Comparison of ENCODE assay signal across 15 cellular contexts in genomic region chr20:25541676-25542075, GRCh38. TPM values are rescaled to one million over a fixed set of nuclear protein-coding genes. Genes with fewer than 3 reads are reported as not detected.
DNase-seq lines count a peak whose midpoint lies in the region; ATAC-seq and TF ChIP-seq lines count a peak whose summit lies in the region.
"Had no signal": no experiment of that assay in that cellular context is flagged by ENCODE, and none has a peak within 500 bp of the region (broad histone marks: within the 10 kb centered on the region; RNA-seq: fewer than 3 reads in every experiment).

No MANE protein-coding gene starts in this region.

- peaks cover 33% of the 10 kb centered on the region for H3K4me1 ChIP-seq in OCI-LY3 (ENCODE audit: low read length)

- peak; percentile 19 for ATAC-seq in stimulated activated naive CD8-positive, alpha-beta T cell treated with anti-CD3 and anti-CD28 coated beads, Interleukin-15, Interleukin-2, amounts not matched to agents 100 U/mL and 50 U/mL, for 24 hours
- ATAC-seq in stimulated activated naive CD8-positive, alpha-beta T cell treated with anti-CD3 and anti-CD28 coated beads, Interleukin-15, amount 100 ng/mL, for 72 hours = no peak
- no peak for ATAC-seq in GM21717 (IDR thresholded peaks at IDR 0.05; ENCODE audit: unreplicated experiment)
- no peak for ATAC-seq in GM18858 (IDR thresholded peaks at IDR 0.05; ENCODE audit: unreplicated experiment)

- H4K20me1 ChIP-seq in OCI-LY3 (ENCODE audit: insufficient read depth, low read length) = no peaks in the 10 kb centered on the region

- peaks cover 8% of the 10 kb centered on the region for H3K4me1 Mint-ChIP-seq in stimulated activated naive CD8-positive, alpha-beta T cell treated with anti-CD3 and anti-CD28 coated beads, Interleukin-15, amount 100 ng/mL, for 72 hours

- no peaks in the 10 kb centered on the region for H3K27me3 Mint-ChIP-seq in stimulated activated naive CD8-positive, alpha-beta T cell treated with anti-CD3 and anti-CD28 coated beads, Interleukin-15, amount 100 ng/mL, for 72 hours
- H3K27me3 Mint-ChIP-seq: activated CD4-positive, alpha-beta memory T cell treated with anti-CD3 and anti-CD28 coated beads for 36 hours had no signal

- no peak overlapping the region for H2AFZ ChIP-seq in OCI-LY3 (ENCODE audit: low read depth, low read length)

- no peak overlapping the region for H3K4me3 ChIP-seq in OCI-LY3 (ENCODE audit: low read length)
- no peak overlapping the region for H3K4me3 ChIP-seq in fibroblast of pulmonary artery (replicated peaks; ENCODE audit: low read depth, low read length)
- H3K4me3 ChIP-seq: tibial artery had no signal

- no peak overlapping the region for H3K27ac ChIP-seq in OCI-LY3 (ENCODE audit: low read length)
- H3K27ac ChIP-seq: tibial artery had no signal

- TF ChIP-seq CTCF in OCI-LY3 (IDR thresholded peaks at IDR 0.05; ENCODE audit: low read depth, low read length) (no peak), fibroblast of pulmonary artery (IDR thresholded peaks at IDR 0.05; ENCODE audit: low read length, missing control alignments) (no peak)

- DNase-seq in stimulated activated naive CD8-positive, alpha-beta T cell treated with anti-CD3 and anti-CD28 coated beads, Interleukin-15, Interleukin-2, amounts not matched to agents 100 U/mL and 50 U/mL, for 24 hours = no peak
- no peak for DNase-seq in stimulated activated naive CD8-positive, alpha-beta T cell treated with anti-CD3 and anti-CD28 coated beads, Interleukin-15, amount 100 ng/mL, for 72 hours
- peak; percentile 75 for DNase-seq in fibroblast of pulmonary artery (ENCODE audit: low read depth)
- no peak for DNase-seq in H4 (ENCODE audit: low spot score)
- no peak for DNase-seq in NCI-H524 (lab: John Stamatoyannopoulos, UW)
- DNase-seq: activated CD4-positive, alpha-beta memory T cell treated with anti-CD3 and anti-CD28 coated beads for 36 hours; amniotic stem cell; NK-92 treated with Interleukin-12 subunit alpha and Interleukin-12 subunit beta, amount 100 ng/mL, for 24 hours; stimulated activated CD4-positive, alpha-beta T cell treated with anti-CD3 and anti-CD28 coated beads, Interleukin-2, amount 100 ng/mL, for 24 hours; tibial artery had no signal

- no peak overlapping the region for H3K4me3 Mint-ChIP-seq in stimulated activated naive CD8-positive, alpha-beta T cell treated with anti-CD3 and anti-CD28 coated beads, Interleukin-15, amount 100 ng/mL, for 72 hours
- H3K4me3 Mint-ChIP-seq: activated CD4-positive, alpha-beta memory T cell treated with anti-CD3 and anti-CD28 coated beads for 36 hours; activated T-helper 1 cell treated with anti-CD3 and anti-CD28 coated beads, Interleukin-12 subunit alpha, Interleukin-12 subunit beta, Interleukin-2, Interleukin-4 antibody, amounts not matched to agents 30 ng/mL and 10 ng/mL and 1 ng/mL, durations not matched to agents 14 hours and 24 hours and 36 hours; nephron had no signal

- no peaks in the 10 kb centered on the region for H3K9me3 Mint-ChIP-seq in stimulated activated naive CD8-positive, alpha-beta T cell treated with anti-CD3 and anti-CD28 coated beads, Interleukin-15, amount 100 ng/mL, for 72 hours
- H3K9me3 Mint-ChIP-seq: activated CD4-positive, alpha-beta memory T cell treated with anti-CD3 and anti-CD28 coated beads for 36 hours; activated T-helper 1 cell treated with anti-CD3 and anti-CD28 coated beads, Interleukin-12 subunit alpha, Interleukin-12 subunit beta, Interleukin-2, Interleukin-4 antibody, amounts not matched to agents 30 ng/mL and 10 ng/mL and 1 ng/mL, durations not matched to agents 14 hours and 24 hours and 36 hours; nephron had no signal

- no peaks in the 10 kb centered on the region for H3K9me3 ChIP-seq in OCI-LY3 (ENCODE audit: insufficient read depth, low read length)
- H3K9me3 ChIP-seq: tibial artery had no signal

- no peaks in the 10 kb centered on the region for H3K27me3 ChIP-seq in OCI-LY3 (ENCODE audit: low read depth, low read length)
- H3K27me3 ChIP-seq: tibial artery had no signal

- H3K79me2 ChIP-seq in OCI-LY3 (ENCODE audit: low read length) = no peaks in the 10 kb centered on the region

- H3K4me2 ChIP-seq in OCI-LY3 (ENCODE audit: low read length) = peak overlapping the region; percentile 90; the same call in 1 of the 2 replicates

- peak overlapping the region in 1 of 2 donors; percentile 38 for H3K27ac Mint-ChIP-seq in stimulated activated naive CD8-positive, alpha-beta T cell treated with anti-CD3 and anti-CD28 coated beads, Interleukin-15, amount 100 ng/mL, for 72 hours
- H3K27ac Mint-ChIP-seq: activated CD4-positive, alpha-beta memory T cell treated with anti-CD3 and anti-CD28 coated beads for 36 hours; activated T-helper 1 cell treated with anti-CD3 and anti-CD28 coated beads, Interleukin-12 subunit alpha, Interleukin-12 subunit beta, Interleukin-2, Interleukin-4 antibody, amounts not matched to agents 30 ng/mL and 10 ng/mL and 1 ng/mL, durations not matched to agents 14 hours and 24 hours and 36 hours had no signal

- H3K36me3 ChIP-seq in OCI-LY3 (replicated peaks; ENCODE audit: low read depth, low read length) = no peaks in the 10 kb centered on the region
- H3K36me3 ChIP-seq: tibial artery had no signal

- no peak overlapping the region for H3K9ac ChIP-seq in OCI-LY3 (ENCODE audit: low read length)

RNA-seq across cellular contexts. Expression of gene NINL, which starts 43.7 kb away (rescaled TPM):
- total RNA-seq in H4 (2014; rRNA removed; shearing (Covaris generic)) = 3.7 and 4.4 TPM in 2 replicates
